12 cellular contexts compared by ENCODE assay signal in the genomic region with DNA sequence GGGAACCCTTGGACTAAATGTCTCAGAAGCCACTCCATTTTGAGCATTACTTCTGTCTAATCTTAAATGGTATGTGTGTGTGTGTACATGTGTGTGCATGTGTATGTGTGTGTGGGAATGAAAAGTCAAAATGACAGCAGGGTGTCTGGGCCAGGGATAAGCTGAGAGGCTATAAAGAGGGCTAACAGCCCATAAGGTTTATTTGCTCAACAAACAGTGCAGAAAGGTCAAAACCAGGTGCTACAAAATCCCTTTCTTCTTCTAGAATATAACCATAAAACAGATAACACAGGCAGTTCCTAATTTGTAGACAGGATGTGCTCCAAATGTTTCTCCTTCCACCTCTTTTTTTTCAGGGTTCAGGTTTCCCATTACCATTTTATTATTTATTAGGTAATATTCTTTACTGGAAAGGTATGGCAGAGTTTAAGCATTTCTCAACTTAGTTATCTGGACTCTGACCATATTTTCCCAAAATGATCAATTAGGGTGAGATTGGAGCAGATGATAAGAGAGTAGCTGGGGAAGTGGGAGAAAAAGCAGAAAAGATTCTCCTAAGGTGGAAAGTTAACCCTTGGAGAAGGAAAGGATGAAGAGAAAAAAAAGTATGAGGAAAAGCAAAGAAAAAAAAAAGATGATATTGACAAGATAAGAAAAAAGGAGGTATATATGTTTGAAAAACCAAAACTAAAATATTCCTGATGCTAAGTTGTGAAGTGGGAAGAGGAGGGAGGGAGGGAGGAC. TPM values are rescaled to one million over a fixed set of nuclear protein-coding genes. Genes with fewer than 3 reads are reported as not detected.
DNase-seq lines count a peak whose midpoint lies in the region; ATAC-seq and TF ChIP-seq lines count a peak whose summit lies in the region.
"Had no signal": no experiment of that assay in that cellular context is flagged by ENCODE, and none has a peak within 500 bp of the region (broad histone marks: within the 10 kb centered on the region; RNA-seq: fewer than 3 reads in every experiment).

No MANE protein-coding gene starts in this region.

- H2AFZ ChIP-seq in mesenchymal stem cell (ENCODE audit: low read depth, low read length) = no peak overlapping the region

- no peaks in the 10 kb centered on the region for H3K27me3 ChIP-seq in CD8-positive, alpha-beta memory T cell (ENCODE audit: insufficient read depth, low read length, poor library complexity, severe bottlenecking)
- H3K27me3 ChIP-seq in mesenchymal stem cell (ENCODE audit: control insufficient read depth in 1 of 2, insufficient read depth in 1 of 2, low read length in 2 of 2) (no peaks in the 10 kb centered on the region), uterus (no peaks in the 10 kb centered on the region)
- H3K27me3 ChIP-seq: sigmoid colon had no signal

- no peak overlapping the region for H3K4ac ChIP-seq in mesenchymal stem cell (ENCODE audit: low read depth in 1 of 2, low read length in 2 of 2)

- peak overlapping the region in 2 of 7 donors; percentile 17 to 81 for H3K4me3 Mint-ChIP-seq in CD8-positive, alpha-beta memory T cell

- peaks cover 0 to 8% of the 10 kb centered on the region in 2 donors for H3K27me3 Mint-ChIP-seq in CD8-positive, alpha-beta memory T cell

- H4K91ac ChIP-seq in mesenchymal stem cell (ENCODE audit: low read length) = no peak overlapping the region

- H3K27ac ChIP-seq in 22Rv1 = peak overlapping the region; percentile 38
- no peak overlapping the region for H3K27ac ChIP-seq in CD8-positive, alpha-beta memory T cell (ENCODE audit: low read depth, low read length)
- H3K27ac ChIP-seq in VCaP = peak overlapping the region; percentile 24
- H3K27ac ChIP-seq in mesenchymal stem cell (ENCODE audit: low read length, poor library complexity, severe bottlenecking) = no peak overlapping the region
- H3K27ac ChIP-seq in uterus = peak overlapping the region in 1 of 2 donors; percentile 37

- H3K4me2 ChIP-seq in mesenchymal stem cell (ENCODE audit: low read length, poor library complexity, severe bottlenecking) = no peak overlapping the region

- H2BK5ac ChIP-seq in mesenchymal stem cell (ENCODE audit: low read depth, low read length, poor library complexity, severe bottlenecking) = no peak overlapping the region

- intact Hi-C loops in uterus (cut with DNase I; ENCODE audit: low total_unique reads) = no loop called here

- H3K14ac ChIP-seq in mesenchymal stem cell (ENCODE audit: low read length in 2 of 2) = no peak overlapping the region

- DNase-seq in CD8-positive, alpha-beta memory T cell = no peak
- DNase-seq in mesenchymal stem cell (no peak), uterus (no peak), AG08396 (ENCODE audit: low spot score) (no peak)
- DNase-seq in NK-92 treated with Interleukin-12 subunit alpha and Interleukin-12 subunit beta, amount 100 ng/mL, for 24 hours (lab: John Stamatoyannopoulos, UW) = no peak
- DNase-seq: NCI-H2171; stimulated activated CD8-positive, alpha-beta memory T cell treated with anti-CD3 and anti-CD28 coated beads, Interleukin-4, amount 100 ng/mL, for 48 hours; T-helper 9 cell had no signal

- H4K8ac ChIP-seq in mesenchymal stem cell (ENCODE audit: low read length) = no peak overlapping the region

- H3K36me3 Mint-ChIP-seq in CD8-positive, alpha-beta memory T cell = peaks cover 28 to 84% (median 33%) of the 10 kb centered on the region in 3 donors

- H3K4me1 Mint-ChIP-seq in CD8-positive, alpha-beta memory T cell = peaks cover 74 to 83% (median 74%) of the 10 kb centered on the region in 3 donors

- no peak overlapping the region for H3K18ac ChIP-seq in mesenchymal stem cell (ENCODE audit: low read depth in 1 of 2, low read length in 2 of 2)

- no peak overlapping the region for H2BK12ac ChIP-seq in mesenchymal stem cell (ENCODE audit: low read length in 2 of 2)

- H3K27ac Mint-ChIP-seq in CD8-positive, alpha-beta memory T cell = peak overlapping the region; percentile 88 to 100 (median 98)

- no peak overlapping the region for H2BK15ac ChIP-seq in mesenchymal stem cell (ENCODE audit: low read depth, poor library complexity, severe bottlenecking)

- H3K4me1 ChIP-seq in CD8-positive, alpha-beta memory T cell (ENCODE audit: insufficient read depth, low read length) = peaks cover 46% of the 10 kb centered on the region
- H3K4me1 ChIP-seq in mesenchymal stem cell (ENCODE audit: control insufficient read depth, insufficient read depth, low read depth, low read length) = peaks cover 38% of the 10 kb centered on the region
- H3K4me1 ChIP-seq in uterus = peaks cover 0 to 7% of the 10 kb centered on the region in 2 donors

- CTCF ChIA-PET in CD8-positive, alpha-beta memory T cell (lab: Charles Lee) = interaction anchor here (0.7 to 1.6 kb wide), 2 partner anchors 10 to 95 kb away, joined by 3 to 4 read pairs; no protein-coding TSS in a partner anchor

- peak overlapping the region; percentile 61 for H3K9ac ChIP-seq in mesenchymal stem cell (ENCODE audit: low read length)

- H2AK5ac ChIP-seq in mesenchymal stem cell (ENCODE audit: low read length, severe bottlenecking) = no peak overlapping the region

- H3K9me3 ChIP-seq in CD8-positive, alpha-beta memory T cell (ENCODE audit: low read length) = no peaks in the 10 kb centered on the region
- no peaks in the 10 kb centered on the region for H3K9me3 ChIP-seq in mesenchymal stem cell (ENCODE audit: control insufficient read depth, low read length)
- H3K9me3 ChIP-seq in uterus = no peaks in the 10 kb centered on the region
- H3K9me3 ChIP-seq: sigmoid colon had no signal

- H2BK120ac ChIP-seq in mesenchymal stem cell (ENCODE audit: low read depth, low read length) = no peak overlapping the region

- POLR2A ChIA-PET in CD8-positive, alpha-beta memory T cell (lab: Charles Lee) = no interaction called here

- no peak overlapping the region for H3K4me3 ChIP-seq in CD8-positive, alpha-beta memory T cell (ENCODE audit: low read length)
- H3K4me3 ChIP-seq in mesenchymal stem cell (ENCODE audit: insufficient read depth in 1 of 2, low read depth in 1 of 2, low read length in 2 of 2) (no peak overlapping the region), uterus (no peak overlapping the region)
- H3K4me3 ChIP-seq: sigmoid colon had no signal

- ATAC-seq in GM21619 (IDR thresholded peaks at IDR 0.05; ENCODE audit: unreplicated experiment) = no peak

- peaks cover 32% of the 10 kb centered on the region for H3K79me1 ChIP-seq in mesenchymal stem cell (replicated peaks; ENCODE audit: low read length, poor library complexity, severe bottlenecking)

- TF ChIP-seq CTCF in 22Rv1 (IDR thresholded peaks at IDR 0.05) (no peak), VCaP (conservative IDR thresholded peaks at IDR 0.05) (no peak), uterus (IDR thresholded peaks at IDR 0.05) (no peak)

- no peaks in the 10 kb centered on the region for H3K9me3 Mint-ChIP-seq in CD8-positive, alpha-beta memory T cell

- TF ChIP-seq POLR2A in uterus (IDR thresholded peaks at IDR 0.05) = no peak

- H3K23ac ChIP-seq in mesenchymal stem cell (ENCODE audit: low read length in 2 of 2) = no peak overlapping the region

- peaks cover 44% of the 10 kb centered on the region for H3K36me3 ChIP-seq in CD8-positive, alpha-beta memory T cell (ENCODE audit: insufficient read depth, low read length)
- peaks cover 29 to 61% of the 10 kb centered on the region in 2 experiments for H3K36me3 ChIP-seq in mesenchymal stem cell (ENCODE audit: control insufficient read depth in 1 of 2, insufficient read depth in 2 of 2, low read depth in 1 of 2, low read length in 2 of 2)
- H3K36me3 ChIP-seq in uterus = no peaks in the 10 kb centered on the region

RNA-seq across cellular contexts. Expression of a gene that starts 35.5 kb away (rescaled TPM):
- total RNA-seq in CD8-positive, alpha-beta memory T cell = 10 to 100 TPM; 38.0 to 38.3 TPM
- polyA plus RNA-seq in CD8-positive, alpha-beta memory T cell = 41.6 TPM
- polyA plus RNA-seq in mesenchymal stem cell (2013, experiment 1 of 2) = 58.5 TPM
- polyA plus RNA-seq in mesenchymal stem cell (2013, experiment 2 of 2) = 58.1 TPM
- 10 to 100 TPM; 13.1 to 66.3 (median 37.1) TPM for total RNA-seq in uterus

RNA-seq across cellular contexts. Expression of a gene that starts 55.2 kb away (rescaled TPM):
- total RNA-seq in CD8-positive, alpha-beta memory T cell = 10 to 100 TPM; 27.5 to 27.6 TPM
- 21.2 TPM for polyA plus RNA-seq in CD8-positive, alpha-beta memory T cell
- 10.1 TPM for polyA plus RNA-seq in mesenchymal stem cell (2013, experiment 1 of 2)
- 10.5 TPM for polyA plus RNA-seq in mesenchymal stem cell (2013, experiment 2 of 2)
- total RNA-seq in uterus = 10 to 100 TPM; 12.0 to 45.9 (median 22.6) TPM

Comparison
In these comparisons a context has a peak if more than half of its experiments do, and no peak if none do; other contexts are left out.
1. H3K27ac ChIP-seq: peak in 22Rv1 (single experiment) and VCaP (single experiment); none in CD8-positive, alpha-beta memory T cell (single experiment) and mesenchymal stem cell (single experiment).